In the genomic region with DNA sequence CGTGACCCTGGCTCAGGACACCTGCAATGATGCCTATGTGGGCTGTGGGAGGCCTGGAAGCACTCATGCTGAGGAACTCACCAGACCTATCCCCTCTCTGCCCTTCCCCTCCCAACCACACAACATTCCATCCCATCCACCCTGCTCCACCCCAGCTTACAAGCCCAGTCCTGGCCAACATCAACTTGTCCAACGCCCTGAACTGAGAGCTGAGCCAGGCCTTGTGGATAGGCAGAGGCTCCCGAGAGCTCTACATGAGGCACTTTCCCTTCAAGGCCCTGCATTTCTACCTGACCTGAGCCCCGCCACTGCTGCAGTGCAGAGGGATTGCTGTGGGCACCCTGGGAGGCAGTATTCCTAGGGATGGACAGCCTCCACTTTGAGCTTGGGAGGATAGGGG, we compare ENCODE assay signal across 22 cellular contexts.
"Had no signal": no experiment of that assay in that cellular context is flagged by ENCODE, and none has a peak within 500 bp of the region (broad histone marks: within the 10 kb centered on the region; RNA-seq: fewer than 3 reads in every experiment).

No MANE protein-coding gene starts in this region.

- ATAC-seq: activated CD8-positive, alpha-beta T cell treated with anti-CD3 and anti-CD28 coated beads for 36 hours; activated T-helper 17 cell treated with anti-CD3 and anti-CD28 coated beads, Interleukin-2, amount 50 U/mL, for 72 hours; effector memory CD8-positive, alpha-beta T cell; naive thymus-derived CD8-positive, alpha-beta T cell; WTC11 had no signal

- H3K4me1 ChIP-seq: tibial nerve had no signal

- H3K79me2 ChIP-seq: parathyroid adenoma had no signal

- DNase-seq: activated CD4-positive, alpha-beta T cell treated with anti-CD3 and anti-CD28 coated beads for 4 hours; activated CD8-positive, alpha-beta T cell treated with anti-CD3 and anti-CD28 coated beads for 36 hours; activated naive CD4-positive, alpha-beta T cell treated with Interleukin-2 at 50 U/mL for 16 hours; activated naive CD8-positive, alpha-beta T cell treated with anti-CD3 and anti-CD28 coated beads, Interleukin-2, amount 10 ng/mL, durations not matched to agents 7 days and 5 days; activated T-cell treated with anti-CD3 and anti-CD28 coated beads, Interleukin-2, amount 50 U/mL, for 1 hour; anterior cingulate cortex; caudate nucleus; effector memory CD8-positive, alpha-beta T cell; immature natural killer cell; mesenchymal stem cell; naive thymus-derived CD8-positive, alpha-beta T cell; stimulated activated CD4-positive, alpha-beta T cell treated with anti-CD3 and anti-CD28 coated beads, Interleukin-12 subunit alpha, Interleukin-12 subunit beta, amount 100 ng/mL, for 4 hours; stimulated activated CD4-positive, alpha-beta T cell treated with anti-CD3 and anti-CD28 coated beads, Interleukin-1b, Interleukin-23, amount 100 ng/mL, for 48 hours; stimulated activated CD8-positive, alpha-beta memory T cell treated with anti-CD3 and anti-CD28 coated beads, Interleukin-4, amount 100 ng/mL, for 48 hours; stimulated activated naive CD4-positive, alpha-beta T cell treated with Interleukin-2 at 50 U/mL for 16 hours had no signal

- H3K27ac ChIP-seq: epithelial cell of prostate, neutrophil, parathyroid adenoma, SK-N-MC had no signal

- H3K9me3 ChIP-seq: neutrophil, tibial nerve had no signal

- H3K36me3 ChIP-seq: neutrophil, tibial nerve had no signal

- H3K9ac ChIP-seq: parathyroid adenoma had no signal

- H3K4me3 ChIP-seq: SK-N-MC, tibial nerve had no signal

- H3K27me3 ChIP-seq: tibial nerve had no signal

- H2AFZ ChIP-seq: parathyroid adenoma had no signal
